Comparison of ENCODE assay signal across 9 cellular contexts in the genomic region with DNA sequence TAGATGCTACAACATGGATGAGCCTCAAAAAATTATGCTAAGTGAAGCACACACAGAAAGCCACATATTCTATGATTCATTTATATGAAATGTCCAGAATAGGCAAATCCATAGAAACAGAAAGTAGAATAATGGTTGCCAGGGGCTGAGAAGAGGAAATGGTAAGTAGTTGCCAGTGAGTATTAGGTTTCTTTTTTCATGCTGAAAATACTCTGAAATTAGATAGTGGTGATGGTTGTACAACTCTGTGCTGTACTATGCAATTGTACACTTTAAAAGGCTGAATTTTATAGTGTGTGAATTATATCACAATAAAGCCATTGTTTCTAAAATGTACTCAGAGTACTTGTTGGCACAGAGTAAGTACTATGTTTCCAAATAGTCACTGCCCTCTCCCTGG. TPM values are rescaled to one million over a fixed set of nuclear protein-coding genes. Genes with fewer than 3 reads are reported as not detected.
DNase-seq lines count a peak whose midpoint lies in the region; ATAC-seq and TF ChIP-seq lines count a peak whose summit lies in the region.
"Had no signal": no experiment of that assay in that cellular context is flagged by ENCODE, and none has a peak within 500 bp of the region (broad histone marks: within the 10 kb centered on the region; RNA-seq: fewer than 3 reads in every experiment).

No MANE protein-coding gene starts in this region.

- H3K4me3 ChIP-seq in vagina = no peak overlapping the region
- H3K4me3 ChIP-seq: smooth muscle cell had no signal

- CTCF ChIA-PET in activated CD8-positive, alpha-beta T cell treated with anti-CD3 and anti-CD28 coated beads for 36 hours (lab: Charles Lee) = no interaction called here
- CTCF ChIA-PET in Calu3 (lab: Charles Lee) = interaction anchor here (0.6 kb wide), 4 partner anchors 60 to 1850 kb away, joined by 3 to 8 read pairs (median 4); no protein-coding TSS in a partner anchor

- DNase-seq in activated T-cell treated with anti-CD3 and anti-CD28 coated beads, Interleukin-2, amount 50 U/mL, for 72 hours = no peak
- no peak for DNase-seq in activated T-cell treated with anti-CD3 and anti-CD28 coated beads, Interleukin-2, amount 50 U/mL, for 1 hour
- DNase-seq in activated CD8-positive, alpha-beta T cell treated with anti-CD3 and anti-CD28 coated beads for 36 hours = no peak
- DNase-seq in vagina (ENCODE audit: extremely low spot score in 2 of 2) (no peak), Calu3 (no peak), AG08396 (ENCODE audit: low spot score) (no peak)

- TF ChIP-seq POLR2A in vagina (IDR thresholded peaks at IDR 0.05) = no peak

- no peaks in the 10 kb centered on the region for H3K27me3 ChIP-seq in vagina

- POLR2A ChIA-PET in activated CD8-positive, alpha-beta T cell treated with anti-CD3 and anti-CD28 coated beads for 36 hours (lab: Charles Lee) = no interaction called here

- BruUV-seq in Calu3 (replicated peaks; lab: Mats Ljungman, UMichigan) = no TSS peak

- no peak for TF ChIP-seq CTCF in activated CD8-positive, alpha-beta T cell treated with anti-CD3 and anti-CD28 coated beads for 36 hours (IDR thresholded peaks at IDR 0.05)
- no peak for TF ChIP-seq CTCF in vagina (IDR thresholded peaks at IDR 0.05)
- TF ChIP-seq CTCF in Calu3 (IDR thresholded peaks at IDR 0.05; ENCODE audit: unreplicated experiment) = no peak

- H3K9me3 Mint-ChIP-seq in activated T-cell treated with anti-CD3 and anti-CD28 coated beads, Interleukin-2, amount 50 U/mL, for 72 hours = no peaks in the 10 kb centered on the region
- no peaks in the 10 kb centered on the region for H3K9me3 Mint-ChIP-seq in activated CD8-positive, alpha-beta T cell treated with anti-CD3 and anti-CD28 coated beads for 36 hours
- no peaks in the 10 kb centered on the region for H3K9me3 Mint-ChIP-seq in stimulated activated naive CD8-positive, alpha-beta T cell treated with anti-CD3 and anti-CD28 coated beads, Interleukin-15, Interleukin-2, amounts not matched to agents 100 ng/mL and 50 ng/mL, for 24 hours
- H3K9me3 Mint-ChIP-seq in Calu3 (ENCODE audit: low read depth, unreplicated experiment) = no peaks in the 10 kb centered on the region

- H3K9me3 ChIP-seq in vagina = no peaks in the 10 kb centered on the region

- peaks cover 3 to 4% of the 10 kb centered on the region in 2 donors for H3K36me3 Mint-ChIP-seq in activated T-cell treated with anti-CD3 and anti-CD28 coated beads, Interleukin-2, amount 50 U/mL, for 72 hours (ENCODE audit: insufficient read depth in 2 of 2)
- peaks cover 2% of the 10 kb centered on the region for H3K36me3 Mint-ChIP-seq in activated CD8-positive, alpha-beta T cell treated with anti-CD3 and anti-CD28 coated beads for 36 hours (ENCODE audit: low read depth)
- peaks cover 4% of the 10 kb centered on the region for H3K36me3 Mint-ChIP-seq in stimulated activated naive CD8-positive, alpha-beta T cell treated with anti-CD3 and anti-CD28 coated beads, Interleukin-15, Interleukin-2, amounts not matched to agents 100 ng/mL and 50 ng/mL, for 24 hours (ENCODE audit: low read depth)
- no peaks in the 10 kb centered on the region for H3K36me3 Mint-ChIP-seq in Calu3 (ENCODE audit: insufficient read depth, unreplicated experiment)

- H3K4me3 Mint-ChIP-seq in activated T-cell treated with anti-CD3 and anti-CD28 coated beads, Interleukin-2, amount 50 U/mL, for 72 hours = peak overlapping the region in 1 of 2 donors; percentile 52
- H3K4me3 Mint-ChIP-seq in activated CD8-positive, alpha-beta T cell treated with anti-CD3 and anti-CD28 coated beads for 36 hours = no peak overlapping the region
- H3K4me3 Mint-ChIP-seq in stimulated activated naive CD8-positive, alpha-beta T cell treated with anti-CD3 and anti-CD28 coated beads, Interleukin-15, Interleukin-2, amounts not matched to agents 100 ng/mL and 50 ng/mL, for 24 hours = peak overlapping the region; percentile 40
- no peak overlapping the region for H3K4me3 Mint-ChIP-seq in Calu3 (ENCODE audit: low read depth, unreplicated experiment)

- H3K27me3 Mint-ChIP-seq in activated T-cell treated with anti-CD3 and anti-CD28 coated beads, Interleukin-2, amount 50 U/mL, for 72 hours (ENCODE audit: low read depth) = no peaks in the 10 kb centered on the region
- H3K27me3 Mint-ChIP-seq in activated CD8-positive, alpha-beta T cell treated with anti-CD3 and anti-CD28 coated beads for 36 hours = no peaks in the 10 kb centered on the region
- no peaks in the 10 kb centered on the region for H3K27me3 Mint-ChIP-seq in stimulated activated naive CD8-positive, alpha-beta T cell treated with anti-CD3 and anti-CD28 coated beads, Interleukin-15, Interleukin-2, amounts not matched to agents 100 ng/mL and 50 ng/mL, for 24 hours
- H3K27me3 Mint-ChIP-seq in Calu3 (ENCODE audit: unreplicated experiment) = no peaks in the 10 kb centered on the region

- intact Hi-C loops in activated CD8-positive, alpha-beta T cell treated with anti-CD3 and anti-CD28 coated beads for 36 hours (cut with micrococcal nuclease) = no loop called here
- intact Hi-C loops in vagina (cut with DNase I) = no loop called here
- intact Hi-C loops in Calu3 (cut with micrococcal nuclease; ENCODE audit: unreplicated experiment) = no loop called here

- no peaks in the 10 kb centered on the region for H3K4me1 ChIP-seq in vagina

- H3K27ac ChIP-seq in vagina = no peak overlapping the region

- peak overlapping the region; percentile 59 for H3K27ac Mint-ChIP-seq in activated T-cell treated with anti-CD3 and anti-CD28 coated beads, Interleukin-2, amount 50 U/mL, for 72 hours
- H3K27ac Mint-ChIP-seq in activated CD8-positive, alpha-beta T cell treated with anti-CD3 and anti-CD28 coated beads for 36 hours = peak overlapping the region; percentile 56
- H3K27ac Mint-ChIP-seq in stimulated activated naive CD8-positive, alpha-beta T cell treated with anti-CD3 and anti-CD28 coated beads, Interleukin-15, Interleukin-2, amounts not matched to agents 100 ng/mL and 50 ng/mL, for 24 hours = peak overlapping the region; percentile 87
- H3K27ac Mint-ChIP-seq in Calu3 (ENCODE audit: unreplicated experiment) = no peak overlapping the region

- H3K4me1 Mint-ChIP-seq in activated T-cell treated with anti-CD3 and anti-CD28 coated beads, Interleukin-2, amount 50 U/mL, for 72 hours (ENCODE audit: low read depth) = peaks cover 43% of the 10 kb centered on the region
- H3K4me1 Mint-ChIP-seq in activated CD8-positive, alpha-beta T cell treated with anti-CD3 and anti-CD28 coated beads for 36 hours (ENCODE audit: low read depth) = peaks cover 41% of the 10 kb centered on the region
- H3K4me1 Mint-ChIP-seq in stimulated activated naive CD8-positive, alpha-beta T cell treated with anti-CD3 and anti-CD28 coated beads, Interleukin-15, Interleukin-2, amounts not matched to agents 100 ng/mL and 50 ng/mL, for 24 hours (ENCODE audit: low read depth) = peaks cover 51% of the 10 kb centered on the region
- peaks cover 13% of the 10 kb centered on the region for H3K4me1 Mint-ChIP-seq in Calu3 (ENCODE audit: low read depth, unreplicated experiment)

- ATAC-seq in activated T-cell treated with anti-CD3 and anti-CD28 coated beads, Interleukin-2, amount 50 U/mL, for 72 hours (replicated peaks in 1 of 2) = peak; percentile 37 to 52
- peak; percentile 49 for ATAC-seq in HG03045 (IDR thresholded peaks at IDR 0.05; ENCODE audit: unreplicated experiment)
- ATAC-seq in activated CD8-positive, alpha-beta T cell treated with anti-CD3 and anti-CD28 coated beads for 36 hours = peak; percentile 81

- no peaks in the 10 kb centered on the region for H3K36me3 ChIP-seq in vagina

RNA-seq across cellular contexts. Expression of gene GFI1, which starts 15.5 kb away (rescaled TPM):
- total RNA-seq in activated T-cell treated with anti-CD3 and anti-CD28 coated beads, Interleukin-2, amount 50 U/mL, for 72 hours = 100 to 1,000 TPM in 1 of 2 donors, 10 to 100 TPM in 1; 96.5 to 117 TPM
- 10 to 100 TPM; 54.3 to 55.3 TPM for total RNA-seq in activated CD8-positive, alpha-beta T cell treated with anti-CD3 and anti-CD28 coated beads for 36 hours
- 3.9 TPM for total RNA-seq in vagina
- 0.31 and 0.47 TPM in 2 replicates for total RNA-seq in Calu3 (2022)

Comparison
In these comparisons a context has a peak if more than half of its experiments do, and no peak if none do; other contexts are left out.
1. RNA of gene GFI1, which starts 15.5 kb away (total RNA-seq): 96.5 to 117 TPM in activated T-cell treated with anti-CD3 and anti-CD28 coated beads, Interleukin-2, amount 50 U/mL, for 72 hours and 54.3 to 55.3 TPM in activated CD8-positive, alpha-beta T cell treated with anti-CD3 and anti-CD28 coated beads for 36 hours; 3.9 TPM in vagina (single experiment) and 0.31 to 0.47 TPM in Calu3; every median in the first group is over 10 times any median in the second.
2. Peak in every context shown above with its lines, with median percentiles within 50 percentile points of each other: ATAC-seq.